9 cellular contexts compared by ENCODE assay signal in genomic region chr17:7589891-7590611, GRCh38. TPM values are rescaled to one million over a fixed set of nuclear protein-coding genes. Genes with fewer than 3 reads are reported as not detected.
DNase-seq lines count a peak whose midpoint lies in the region; ATAC-seq and TF ChIP-seq lines count a peak whose summit lies in the region.
"Had no signal": no experiment of that assay in that cellular context is flagged by ENCODE, and none has a peak within 500 bp of the region (broad histone marks: within the 10 kb centered on the region; RNA-seq: fewer than 3 reads in every experiment).

SOX15 (minus strand) TSS chr17:7590094; CDS start chr17:7589676, 418 bp downstream.

- peaks cover 20% of the 10 kb centered on the region for H3K79me2 ChIP-seq in HCT116 (ENCODE audit: insufficient read depth, low read length)
- peaks cover 7% of the 10 kb centered on the region for H3K79me2 ChIP-seq in smooth muscle cell (ENCODE audit: low read depth)

- H3K27ac ChIP-seq in HCT116 (ENCODE audit: low read depth, low read length) (peak within 1 kb of the TSS; percentile 33), smooth muscle cell (ENCODE audit: low read depth) (peak within 1 kb of the TSS; percentile 96)

- H3K9me3 ChIP-seq in HCT116 (ENCODE audit: control insufficient read depth in 1 of 2, insufficient read depth in 1 of 2, low read depth in 1 of 2, low read length in 2 of 2) (no peaks in the 10 kb centered on the region), smooth muscle cell (replicated peaks; ENCODE audit: low read depth) (no peaks in the 10 kb centered on the region)

- 47% methylated on average over 20 of the region's 23 CpGs for WGBS in smooth muscle cell (ENCODE audit: low lambda C conversion rate)

- H3K9me3 Mint-ChIP-seq in activated T-helper 17 cell treated with anti-CD3 and anti-CD28 coated beads, Interleukin-2, amount 50 U/mL, for 72 hours: no peaks in the 10 kb centered on the region
- H3K9me3 Mint-ChIP-seq: stimulated activated naive CD8-positive, alpha-beta T cell treated with anti-CD3 and anti-CD28 coated beads, Interleukin-15, Interleukin-2, amounts not matched to agents 100 ng/mL and 50 ng/mL, for 24 hours had no signal

- DNase-seq in HCT116 (ENCODE audit: low read depth, low spot score) (no peak), smooth muscle cell (lab: John Stamatoyannopoulos, UW; ENCODE audit: unreplicated experiment) (no peak), UCSD-AML1 (lab: John Stamatoyannopoulos, UW; ENCODE audit: unreplicated experiment) (no peak)

- peak within 1 kb of the TSS; percentile 78 for H3K27ac Mint-ChIP-seq in activated T-helper 17 cell treated with anti-CD3 and anti-CD28 coated beads, Interleukin-2, amount 50 U/mL, for 72 hours
- H3K27ac Mint-ChIP-seq: stimulated activated naive CD8-positive, alpha-beta T cell treated with anti-CD3 and anti-CD28 coated beads, Interleukin-15, Interleukin-2, amounts not matched to agents 100 ng/mL and 50 ng/mL, for 24 hours had no signal

- H3K4me1 ChIP-seq in HCT116 (ENCODE audit: control insufficient read depth in 1 of 2, insufficient read depth in 2 of 2, low read length in 2 of 2) (peaks cover under 1 to 30% of the 10 kb centered on the region in 2 experiments; a peak in 3 of 4 replicates), smooth muscle cell (ENCODE audit: low read depth) (peaks cover 24% of the 10 kb centered on the region)

- no peaks in the 10 kb centered on the region for H3K9me2 ChIP-seq in HCT116 (ENCODE audit: insufficient read depth)

- H3K36me3 Mint-ChIP-seq in activated T-helper 17 cell treated with anti-CD3 and anti-CD28 coated beads, Interleukin-2, amount 50 U/mL, for 72 hours (ENCODE audit: low read depth): peaks cover 71% of the 10 kb centered on the region

- H2AFZ ChIP-seq in HCT116 (ENCODE audit: low read depth, low read length, poor library complexity, severe bottlenecking) (no peak within 1 kb of the TSS), smooth muscle cell (ENCODE audit: low read depth) (no peak within 1 kb of the TSS)

- BruUV-seq in HCT116 (replicated peaks; lab: Mats Ljungman, UMichigan): no TSS peak

- no peaks in the 10 kb centered on the region for H3K27me3 ChIP-seq in HCT116 (ENCODE audit: insufficient read depth, low read length)
- no peaks in the 10 kb centered on the region for H3K27me3 ChIP-seq in smooth muscle cell (ENCODE audit: low read depth)

- H3K9ac ChIP-seq in HCT116 (ENCODE audit: low read length): peak within 1 kb of the TSS; percentile 18; the same call in 1 of the 2 replicates
- peak within 1 kb of the TSS; percentile 60 for H3K9ac ChIP-seq in smooth muscle cell (ENCODE audit: low read depth)

- no peak for TF ChIP-seq RAD21 in HCT116 (IDR thresholded peaks at IDR 0.05; ENCODE audit: low read depth)

- no peak within 1 kb of the TSS for H3K4me3 Mint-ChIP-seq in activated T-helper 17 cell treated with anti-CD3 and anti-CD28 coated beads, Interleukin-2, amount 50 U/mL, for 72 hours
- H3K4me3 Mint-ChIP-seq: stimulated activated naive CD8-positive, alpha-beta T cell treated with anti-CD3 and anti-CD28 coated beads, Interleukin-15, Interleukin-2, amounts not matched to agents 100 ng/mL and 50 ng/mL, for 24 hours had no signal

- H3K36me3 ChIP-seq in HCT116 (ENCODE audit: control insufficient read depth in 1 of 2, insufficient read depth in 2 of 2, low read length in 2 of 2): peaks cover 39 to 47% of the 10 kb centered on the region in 2 experiments; a peak in 3 of 4 replicates
- H3K36me3 ChIP-seq in smooth muscle cell (ENCODE audit: low read depth): peaks cover 10% of the 10 kb centered on the region

- H4K20me1 ChIP-seq in HCT116 (ENCODE audit: insufficient read depth): no peaks in the 10 kb centered on the region
- peaks cover 9% of the 10 kb centered on the region for H4K20me1 ChIP-seq in smooth muscle cell (ENCODE audit: low read depth)

- no peak for TF ChIP-seq CTCF in HCT116 (IDR thresholded peaks at IDR 0.05 in 2 of 3, conservative IDR thresholded peaks at IDR 0.05 in 1 of 3; ENCODE audit: borderline replicate concordance in 1 of 3, insufficient read depth in 1 of 3, low read depth in 2 of 3, low read length in 2 of 3)
- TF ChIP-seq CTCF in smooth muscle cell (IDR thresholded peaks at IDR 0.05; ENCODE audit: borderline replicate concordance, insufficient read depth, poor library complexity, severe bottlenecking): no peak

- TF ChIP-seq POLR2A in HCT116 (IDR thresholded peaks at IDR 0.05; ENCODE audit: borderline replicate concordance, extremely low read depth, insufficient read depth, insufficient read length): no peak

- H3K4me2 ChIP-seq in HCT116 (ENCODE audit: low read length): peak within 1 kb of the TSS; percentile 24
- H3K4me2 ChIP-seq in smooth muscle cell: peak within 1 kb of the TSS; percentile 77

- intact Hi-C loops in HCT116 (cut with micrococcal nuclease): no loop called here

- H3K4me1 Mint-ChIP-seq in activated T-helper 17 cell treated with anti-CD3 and anti-CD28 coated beads, Interleukin-2, amount 50 U/mL, for 72 hours: peaks cover 5% of the 10 kb centered on the region

- POLR2A ChIA-PET in HCT116 (lab: Charles Lee): interaction anchor here (0.6 kb wide), 2 partner anchors 97 to 635 kb away, joined by 3 read pairs; partner anchors contain the start of gene TP53

- CTCF ChIA-PET in HCT116 (lab: Charles Lee): no interaction called here

- peaks cover 5% of the 10 kb centered on the region for H3F3A ChIP-seq in smooth muscle cell (ENCODE audit: low read depth)

- peak; percentile 5; the same call in 1 of the 2 replicates for ATAC-seq in HCT116
- no peak for ATAC-seq in activated T-helper 17 cell treated with anti-CD3 and anti-CD28 coated beads, Interleukin-2, amount 50 U/mL, for 72 hours (replicated peaks)
- no peak for ATAC-seq in GM21423 (IDR thresholded peaks at IDR 0.05; ENCODE audit: unreplicated experiment)
- no peak for ATAC-seq in HG03139 (IDR thresholded peaks at IDR 0.05; ENCODE audit: unreplicated experiment)

- no peaks in the 10 kb centered on the region for H3K27me3 Mint-ChIP-seq in activated T-helper 17 cell treated with anti-CD3 and anti-CD28 coated beads, Interleukin-2, amount 50 U/mL, for 72 hours
- H3K27me3 Mint-ChIP-seq: stimulated activated naive CD8-positive, alpha-beta T cell treated with anti-CD3 and anti-CD28 coated beads, Interleukin-15, Interleukin-2, amounts not matched to agents 100 ng/mL and 50 ng/mL, for 24 hours had no signal

- no peak within 1 kb of the TSS for H3K4me3 ChIP-seq in HCT116 (replicated peaks in 1 of 2; ENCODE audit: low read depth in 1 of 2, low read length in 2 of 2)
- peak within 1 kb of the TSS; percentile 81 for H3K4me3 ChIP-seq in iPS-11a (ENCODE audit: low read depth, low read length)
- H3K4me3 ChIP-seq in smooth muscle cell: peak within 1 kb of the TSS; percentile 38

- RAD21 ChIA-PET in HCT116 (lab: Charles Lee; ENCODE audit: low non-redundant PET in 1 of 2, low total read pairs in 2 of 2, uncharacterized antibody in 2 of 2, unreplicated experiment in 2 of 2): no interaction called here

TF ChIP-seq in HCT116, 20 proteins besides CTCF, POLR2A, EP300 and RAD21:
- 0 out of 2 replicates have a peak, but pooled peaks have one; percentile 16 for TF ChIP-seq POLR2AphosphoS5 (IDR thresholded peaks at IDR 0.05; ENCODE audit: low read depth, low read length)
- TF ChIP-seq MAX (IDR thresholded peaks at IDR 0.05): no peak
- no peak for TF ChIP-seq SIN3A (IDR thresholded peaks at IDR 0.05; ENCODE audit: low read depth)
- TF ChIP-seq REST (IDR thresholded peaks at IDR 0.05; ENCODE audit: low read depth): no peak
- no peak for TF ChIP-seq ELF1 (IDR thresholded peaks at IDR 0.05; ENCODE audit: borderline replicate concordance, low read depth)
- no peak for TF ChIP-seq EZH2 (IDR thresholded peaks at IDR 0.05)

RNA-seq across cellular contexts. Expression of gene SOX15, which starts in this region (rescaled TPM):
- total RNA-seq in HCT116 (2021; ENCODE audit: unreplicated experiment) (0.69 TPM), smooth muscle cell (13.4 and 16.1 TPM in 2 replicates)
- 1.0 and 1.2 TPM in 2 replicates for polyA plus RNA-seq in HCT116 (2012)
- total RNA-seq in activated T-helper 17 cell treated with anti-CD3 and anti-CD28 coated beads, Interleukin-2, amount 50 U/mL, for 72 hours: under 1 TPM in 1 of 2 donors, not detected in 1; 0.90 TPM
- 7.3 and 39.0 TPM in 2 replicates for polyA plus RNA-seq in smooth muscle cell
- total RNA-seq: SK-MEL-5 had no signal

Comparison
In these comparisons a context has a peak if more than half of its experiments do, and no peak if none do; other contexts are left out.
1. H3K4me3 ChIP-seq: peak in iPS-11a (single experiment) and smooth muscle cell (single experiment); none in HCT116 (0 of 2).